In the genomic region with DNA sequence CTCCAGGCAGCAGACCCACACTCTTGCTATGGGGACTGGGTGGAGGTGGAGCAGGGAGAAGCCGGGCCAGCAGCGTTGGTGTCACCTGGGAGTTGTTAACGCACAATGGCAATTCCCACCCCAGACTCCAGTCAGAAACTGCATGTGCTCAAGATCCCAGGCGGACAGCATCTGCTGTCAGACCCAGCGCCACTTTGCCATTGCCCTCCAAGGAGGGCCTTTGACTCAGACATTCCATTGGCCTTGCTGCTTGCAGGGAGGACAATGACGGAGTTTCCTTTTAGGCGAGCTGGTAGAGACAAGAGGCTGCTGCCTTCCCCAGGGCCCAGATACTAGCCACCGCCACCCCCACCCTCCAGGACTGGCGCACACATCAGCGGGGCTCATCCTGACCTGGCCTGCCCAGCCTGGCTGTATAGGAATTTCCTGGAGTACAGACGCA, we compare ENCODE assay signal across 31 cellular contexts. TPM values are rescaled to one million over a fixed set of nuclear protein-coding genes. Genes with fewer than 3 reads are reported as not detected.
DNase-seq lines count a peak whose midpoint lies in the region; ATAC-seq, FAIRE-seq and TF ChIP-seq lines count a peak whose summit lies in the region.
"Had no signal": no experiment of that assay in that cellular context is flagged by ENCODE, and none has a peak within 500 bp of the region (broad histone marks: within the 10 kb centered on the region; RNA-seq: fewer than 3 reads in every experiment).

No MANE protein-coding gene starts in this region.

- no peak for TF ChIP-seq EP300 in SK-N-SH (IDR thresholded peaks at IDR 0.05; ENCODE audit: borderline replicate concordance in 1 of 2, low read depth in 1 of 2, low read length in 1 of 2)

- H3K79me2 ChIP-seq in SK-N-SH (ENCODE audit: insufficient read depth) = no peaks in the 10 kb centered on the region
- H3K79me2 ChIP-seq in endothelial cell of umbilical vein (ENCODE audit: control insufficient read depth, insufficient read depth, low read length) = no peaks in the 10 kb centered on the region
- H3K79me2 ChIP-seq in PC-9 (ENCODE audit: low read depth) = no peaks in the 10 kb centered on the region

- dilution Hi-C loops in endothelial cell of umbilical vein (cut with MboI; ENCODE audit: extremely low pct_ligation_motif_present, low sequenced_read_pairs) = no loop called here

- peaks cover 6% of the 10 kb centered on the region for H3K36me3 ChIP-seq in H7 (replicated peaks; ENCODE audit: control insufficient read depth, insufficient read depth, low read length)
- H3K36me3 ChIP-seq in SK-N-SH (replicated peaks in 1 of 2; ENCODE audit: control insufficient read depth in 1 of 2, insufficient read depth in 2 of 2, low read length in 1 of 2) = peaks cover 0 to 4% of the 10 kb centered on the region in 2 experiments
- H3K36me3 ChIP-seq in endothelial cell of umbilical vein (ENCODE audit: control insufficient read depth in 2 of 2, extremely low read depth in 1 of 2, insufficient read depth in 2 of 2, low read length in 2 of 2) = no peaks in the 10 kb centered on the region
- H3K36me3 ChIP-seq in CD8-positive, alpha-beta T cell (ENCODE audit: insufficient read depth, low read length) = peaks cover 8% of the 10 kb centered on the region
- H3K36me3 ChIP-seq in PC-9 (ENCODE audit: low read depth) = no peaks in the 10 kb centered on the region

- H3K27ac Mint-ChIP-seq in CD8-positive, alpha-beta T cell = no peak overlapping the region

- WGBS in SK-N-SH (ENCODE audit: low lambda C conversion rate) = 95% methylated on average over 11 of the region's 11 CpGs

- H3K4me1 ChIP-seq in SK-N-SH (ENCODE audit: control insufficient read depth in 1 of 2, insufficient read depth in 2 of 2, low read depth in 1 of 2, low read length in 1 of 2) = no peaks in the 10 kb centered on the region
- no peaks in the 10 kb centered on the region for H3K4me1 ChIP-seq in endothelial cell of umbilical vein (ENCODE audit: control insufficient read depth, extremely low read depth, insufficient read depth, low read length)
- H3K4me1 ChIP-seq in CD8-positive, alpha-beta T cell (ENCODE audit: insufficient read depth, low read length) = no peaks in the 10 kb centered on the region
- H3K4me1 ChIP-seq in PC-9 (replicated peaks; ENCODE audit: insufficient read depth) = no peaks in the 10 kb centered on the region

- H3K9me2 ChIP-seq in SK-N-SH (no peaks in the 10 kb centered on the region), PC-9 (ENCODE audit: insufficient read depth) (no peaks in the 10 kb centered on the region)

- FAIRE-seq in endothelial cell of umbilical vein (lab: Jason Lieb, UNC) = peak; percentile 4
- FAIRE-seq: G401.6 had no signal

- DNase-seq in H7 = peak; percentile 30
- DNase-seq in SK-N-SH = peak; percentile 20
- no peak for DNase-seq in endothelial cell of umbilical vein (ENCODE audit: low read depth, low spot score)
- peak; percentile 45 for DNase-seq in sciatic nerve (ENCODE audit: low spot score)
- DNase-seq in iPS-NIHi11 (ENCODE audit: low spot score) = no peak
- DNase-seq in CD8-positive, alpha-beta T cell = no peak
- DNase-seq in PC-9 = no peak
- DNase-seq: activated CD4-positive, alpha-beta T cell treated with anti-CD3 and anti-CD28 coated beads, Interleukin-2, amount 50 U/mL, for 4 hours; activated naive CD8-positive, alpha-beta T cell treated with anti-CD3 and anti-CD28 coated beads, Interleukin-2, amount 10 ng/mL, durations not matched to agents 7 days and 5 days; CD4-positive, alpha-beta memory T cell; DMS153; effector CD4-positive, alpha-beta T cell; erythroblast; left colon; naive thymus-derived CD4-positive, alpha-beta T cell; NCI-H1092 treated with DMSO at 0.1 percent for 48 hours; NCI-H1930; NCI-H2227 treated with DMSO at 0.1 percent for 48 hours; NCI-H748 treated with DMSO at 0.1 percent for 48 hours; spleen; stimulated activated CD4-positive, alpha-beta T cell treated with anti-CD3 and anti-CD28 coated beads, Interleukin-2, amount 100 ng/mL, for 48 hours; T-helper 9 cell had no signal

- intact Hi-C loops in endothelial cell of umbilical vein (cut with micrococcal nuclease) (no loop called here), sciatic nerve (cut with DNase I) (no loop called here), PC-9 (cut with micrococcal nuclease; ENCODE audit: unreplicated experiment) (no loop called here)
- intact Hi-C loops in CD8-positive, alpha-beta T cell (cut with DNase I, micrococcal nuclease) = no loop called here

- no peak overlapping the region for H3K27ac ChIP-seq in SK-N-SH (ENCODE audit: low read depth in 2 of 2, low read length in 1 of 2)
- H3K27ac ChIP-seq in endothelial cell of umbilical vein (ENCODE audit: insufficient read depth, low read depth, low read length) = no peak overlapping the region
- H3K27ac ChIP-seq in CD8-positive, alpha-beta T cell (ENCODE audit: low read depth, low read length) = no peak overlapping the region
- no peak overlapping the region for H3K27ac ChIP-seq in PC-9
- H3K27ac ChIP-seq: GM23248, RWPE1, SK-N-MC, spleen had no signal

- POLR2A ChIA-PET in SK-N-SH (lab: Yijun Ruan, JAX) (no interaction called here), endothelial cell of umbilical vein (lab: Charles Lee) (no interaction called here), PC-9 (lab: Charles Lee; ENCODE audit: unreplicated experiment) (interaction anchor here (0.6 kb wide), 1 partner anchor 60 kb away, joined by 3 read pairs; no protein-coding TSS in a partner anchor)
- POLR2A ChIA-PET in CD8-positive, alpha-beta T cell (lab: Charles Lee) = interaction anchor here (0.8 kb wide), 1 partner anchor 36 kb away, joined by 3 read pairs; no protein-coding TSS in a partner anchor

- H3K27me3 ChIP-seq in H7 (ENCODE audit: control insufficient read depth, insufficient read depth, low read length) = no peaks in the 10 kb centered on the region
- no peaks in the 10 kb centered on the region for H3K27me3 ChIP-seq in SK-N-SH (ENCODE audit: insufficient read depth)
- no peaks in the 10 kb centered on the region for H3K27me3 ChIP-seq in endothelial cell of umbilical vein (ENCODE audit: control insufficient read depth in 2 of 2, insufficient read depth in 2 of 2, low read length in 2 of 2)
- H3K27me3 ChIP-seq in CD8-positive, alpha-beta T cell (ENCODE audit: insufficient read depth, low read length) = no peaks in the 10 kb centered on the region
- no peaks in the 10 kb centered on the region for H3K27me3 ChIP-seq in PC-9 (ENCODE audit: insufficient read depth, low read depth)
- H3K27me3 ChIP-seq: spleen had no signal

- H2AFZ ChIP-seq in SK-N-SH (ENCODE audit: low read depth) = no peak overlapping the region
- no peak overlapping the region for H2AFZ ChIP-seq in endothelial cell of umbilical vein (ENCODE audit: low read depth, low read length)
- no peak overlapping the region for H2AFZ ChIP-seq in PC-9
- H2AFZ ChIP-seq: GM23248 had no signal

- CTCF ChIA-PET in SK-N-SH (lab: Yijun Ruan, JAX) (interaction anchor here (0.7 to 2.8 kb wide), 3 partner anchors 8 to 58 kb away, joined by 3 to 8 read pairs (median 5); no protein-coding TSS in a partner anchor), endothelial cell of umbilical vein (lab: Charles Lee) (interaction anchor here (1.7 kb wide), 1 partner anchor 8 kb away, joined by 4 read pairs; a partner anchor contains a TSS), PC-9 (lab: Charles Lee) (interaction anchor here (0.6 to 0.7 kb wide), 2 partner anchors 34 to 342 kb away, joined by 3 to 4 read pairs; no protein-coding TSS in a partner anchor)
- CTCF ChIA-PET in CD8-positive, alpha-beta T cell (lab: Charles Lee) = no interaction called here

- TF ChIP-seq CTCF in SK-N-SH (IDR thresholded peaks at IDR 0.05) = no peak
- no peak for TF ChIP-seq CTCF in endothelial cell of umbilical vein (IDR thresholded peaks at IDR 0.05; ENCODE audit: extremely low read depth in 1 of 2, insufficient read depth in 1 of 2, low read depth in 1 of 2, low read length in 2 of 2)
- TF ChIP-seq CTCF in CD8-positive, alpha-beta T cell (IDR thresholded peaks at IDR 0.05) = no peak
- no peak for TF ChIP-seq CTCF in PC-9 (conservative IDR thresholded peaks at IDR 0.05)

- no peak overlapping the region for H3K4me3 Mint-ChIP-seq in CD8-positive, alpha-beta T cell
- H3K4me3 Mint-ChIP-seq: activated naive CD8-positive, alpha-beta T cell treated with anti-CD3 and anti-CD28 coated beads, Interleukin-2, amount 10 ng/mL, durations not matched to agents 7 days and 5 days; brain; CD4-positive, alpha-beta memory T cell; naive thymus-derived CD4-positive, alpha-beta T cell; stimulated activated memory B cell treated with anti-CD40 and anti-IgM and Interleukin-4, amounts not matched to agents 10 μg/mL and 1 μg/mL and 100 μg/mL, for 72 hours had no signal

- peaks cover 4% of the 10 kb centered on the region for H3K4me1 Mint-ChIP-seq in CD8-positive, alpha-beta T cell (ENCODE audit: low read depth)

- no peak for TF ChIP-seq RAD21 in SK-N-SH (IDR thresholded peaks at IDR 0.05; ENCODE audit: low read length)

- no peak overlapping the region for H3K9ac ChIP-seq in SK-N-SH
- no peak overlapping the region for H3K9ac ChIP-seq in endothelial cell of umbilical vein (replicated peaks; ENCODE audit: extremely low read depth, insufficient read depth, low read length)
- H3K9ac ChIP-seq: GM23248 had no signal

- no peak overlapping the region for H3K4me2 ChIP-seq in SK-N-SH
- H3K4me2 ChIP-seq in endothelial cell of umbilical vein (ENCODE audit: insufficient read depth, low read length) = no peak overlapping the region
- no peak overlapping the region for H3K4me2 ChIP-seq in PC-9

- no peaks in the 10 kb centered on the region for H3K9me1 ChIP-seq in endothelial cell of umbilical vein (replicated peaks; ENCODE audit: control insufficient read depth, extremely low read depth, insufficient read depth, low read length)

- H4K20me1 ChIP-seq in SK-N-SH (ENCODE audit: insufficient read depth) (no peaks in the 10 kb centered on the region), endothelial cell of umbilical vein (replicated peaks; ENCODE audit: control insufficient read depth, extremely low read depth, insufficient read depth, low read length) (no peaks in the 10 kb centered on the region), PC-9 (ENCODE audit: insufficient read depth) (no peaks in the 10 kb centered on the region)

- H3K9me3 Mint-ChIP-seq in CD8-positive, alpha-beta T cell = no peaks in the 10 kb centered on the region
- H3K9me3 Mint-ChIP-seq: activated naive CD8-positive, alpha-beta T cell treated with anti-CD3 and anti-CD28 coated beads, Interleukin-2, amount 10 ng/mL, durations not matched to agents 7 days and 5 days; brain; CD4-positive, alpha-beta memory T cell; naive thymus-derived CD4-positive, alpha-beta T cell; stimulated activated memory B cell treated with anti-CD40 and anti-IgM and Interleukin-4, amounts not matched to agents 10 μg/mL and 1 μg/mL and 100 μg/mL, for 72 hours had no signal

- no peak for ATAC-seq in sciatic nerve
- ATAC-seq in CD8-positive, alpha-beta T cell = no peak
- ATAC-seq: left colon; naive thymus-derived CD4-positive, alpha-beta T cell; stimulated activated memory B cell treated with anti-CD40 and anti-IgM and Interleukin-4, amounts not matched to agents 10 μg/mL and 1 μg/mL and 100 μg/mL, for 72 hours had no signal

- no TSS peak for BruUV-seq in endothelial cell of umbilical vein (replicated peaks; lab: Mats Ljungman, UMichigan)
- no TSS peak for BruUV-seq in PC-9 (replicated peaks; lab: Mats Ljungman, UMichigan)

- H3K36me3 Mint-ChIP-seq in CD8-positive, alpha-beta T cell = peaks cover 36% of the 10 kb centered on the region

- H3K27me3 Mint-ChIP-seq in CD8-positive, alpha-beta T cell (ENCODE audit: low read depth) = no peaks in the 10 kb centered on the region
- H3K27me3 Mint-ChIP-seq: activated naive CD8-positive, alpha-beta T cell treated with anti-CD3 and anti-CD28 coated beads, Interleukin-2, amount 10 ng/mL, durations not matched to agents 7 days and 5 days; CD4-positive, alpha-beta memory T cell; naive thymus-derived CD4-positive, alpha-beta T cell; stimulated activated memory B cell treated with anti-CD40 and anti-IgM and Interleukin-4, amounts not matched to agents 10 μg/mL and 1 μg/mL and 100 μg/mL, for 72 hours had no signal

- H3K9me3 ChIP-seq in SK-N-SH = no peaks in the 10 kb centered on the region
- no peaks in the 10 kb centered on the region for H3K9me3 ChIP-seq in endothelial cell of umbilical vein (replicated peaks; ENCODE audit: control insufficient read depth, insufficient read depth, low read length)
- no peaks in the 10 kb centered on the region for H3K9me3 ChIP-seq in CD8-positive, alpha-beta T cell (ENCODE audit: low read length)
- no peaks in the 10 kb centered on the region for H3K9me3 ChIP-seq in PC-9 (ENCODE audit: insufficient read depth, low read depth)
- H3K9me3 ChIP-seq: spleen had no signal

- no peak for TF ChIP-seq POLR2A in endothelial cell of umbilical vein (IDR thresholded peaks at IDR 0.05; ENCODE audit: low read depth, low read length)

- H3F3A ChIP-seq in SK-N-SH (replicated peaks; ENCODE audit: insufficient read depth) (no peaks in the 10 kb centered on the region), PC-9 (ENCODE audit: insufficient read depth, low read depth) (no peaks in the 10 kb centered on the region)

- H3K4me3 ChIP-seq in H7 (ENCODE audit: insufficient read depth, low read depth, low read length) (no peak overlapping the region), SK-N-SH (ENCODE audit: low read depth in 2 of 2, low read length in 1 of 2) (no peak overlapping the region), endothelial cell of umbilical vein (replicated peaks in 1 of 3; ENCODE audit: insufficient read depth in 1 of 3, low read depth in 1 of 3, low read length in 3 of 3) (no peak overlapping the region), PC-9 (no peak overlapping the region)
- no peak overlapping the region for H3K4me3 ChIP-seq in CD8-positive, alpha-beta T cell (ENCODE audit: low read depth, low read length)
- H3K4me3 ChIP-seq: GM23248, SK-N-MC, spleen had no signal

RNA-seq across cellular contexts. Expression of gene ZNF775, which starts 34.5 kb away (rescaled TPM):
- 44.2 and 56.7 TPM in 2 replicates for total RNA-seq in H7 (2014; rRNA removed; shearing (Covaris generic))
- 4.6 and 5.0 TPM in 2 replicates for polyA plus RNA-seq in SK-N-SH (2012; rRNA removed)
- polyA plus RNA-seq in SK-N-SH (2012; cell fraction: cytosol; rRNA removed) = 2.3 and 3.7 TPM in 2 replicates
- polyA plus RNA-seq in SK-N-SH (2012; cell fraction: nucleus; rRNA removed) = 6.9 and 9.8 TPM in 2 replicates
- total RNA-seq in endothelial cell of umbilical vein = 8.3 and 9.7 TPM in 2 replicates
- 5.8 and 7.4 TPM in 2 replicates for polyA plus RNA-seq in endothelial cell of umbilical vein
- polyA plus RNA-seq in endothelial cell of umbilical vein (2011; cell fraction: cytosol; rRNA removed) = 2.6 and 4.3 TPM in 2 replicates
- polyA plus RNA-seq in endothelial cell of umbilical vein (2011; cell fraction: nucleus; rRNA removed) = 2.7 and 3.0 TPM in 2 replicates
- 3.6 and 5.0 TPM in 2 replicates for polyA plus RNA-seq in endothelial cell of umbilical vein (2012)
- polyA minus RNA-seq in endothelial cell of umbilical vein = 2.3 and 3.7 TPM in 2 replicates
- polyA minus RNA-seq in endothelial cell of umbilical vein (2011; cell fraction: cytosol; rRNA and poly(A)+ RNA removed) = 1.0 TPM
- polyA minus RNA-seq in endothelial cell of umbilical vein (2011; cell fraction: nucleus; rRNA and poly(A)+ RNA removed) = 0.58 and 2.4 TPM in 2 replicates
- total RNA-seq in sciatic nerve = 11.1 TPM
- total RNA-seq in CD8-positive, alpha-beta T cell = under 1 TPM; 0.33 to 0.58 TPM
- total RNA-seq in PC-9 (2021) = 3.1 and 3.4 TPM in 2 replicates

RNA-seq across cellular contexts. Expression of gene GIMAP8, which starts 36.8 kb away (rescaled TPM):
- not detected in 2 replicates for total RNA-seq in H7 (2014; rRNA removed; shearing (Covaris generic))
- polyA plus RNA-seq in SK-N-SH (2012; rRNA removed) (not detected in 2 replicates), endothelial cell of umbilical vein (25.3 and 32.2 TPM in 2 replicates)
- polyA plus RNA-seq in SK-N-SH (2012; cell fraction: cytosol; rRNA removed) = not detected in 2 replicates
- polyA plus RNA-seq in SK-N-SH (2012; cell fraction: nucleus; rRNA removed) = 0.01 TPM in 1 of 2 replicates, not detected in the other
- total RNA-seq in endothelial cell of umbilical vein (67.5 and 71.8 TPM in 2 replicates), sciatic nerve (22.4 TPM), PC-9 (2021) (not detected in 2 replicates)
- polyA plus RNA-seq in endothelial cell of umbilical vein (2011; cell fraction: cytosol; rRNA removed) = 36.2 and 42.4 TPM in 2 replicates
- 51.4 and 53.1 TPM in 2 replicates for polyA plus RNA-seq in endothelial cell of umbilical vein (2011; cell fraction: nucleus; rRNA removed)
- 23.3 and 30.6 TPM in 2 replicates for polyA plus RNA-seq in endothelial cell of umbilical vein (2012)
- 61.1 and 65.6 TPM in 2 replicates for polyA minus RNA-seq in endothelial cell of umbilical vein
- not detected for polyA minus RNA-seq in endothelial cell of umbilical vein (2011; cell fraction: cytosol; rRNA and poly(A)+ RNA removed)
- 31.7 and 33.7 TPM in 2 replicates for polyA minus RNA-seq in endothelial cell of umbilical vein (2011; cell fraction: nucleus; rRNA and poly(A)+ RNA removed)
- 1 to 10 TPM; 2.0 to 2.5 TPM for total RNA-seq in CD8-positive, alpha-beta T cell
- total RNA-seq: fibroblast of villous mesenchyme, GM23248, LHCN-M2, osteocyte had no signal
- polyA plus RNA-seq: GM23248 had no signal

RNA-seq across cellular contexts. Expression of gene REPIN1, which starts 45.0 kb away (rescaled TPM):
- 149 and 155 TPM in 2 replicates for total RNA-seq in H7 (2014; rRNA removed; shearing (Covaris generic))
- polyA plus RNA-seq in SK-N-SH (2012; rRNA removed) (87.5 and 91.6 TPM in 2 replicates), endothelial cell of umbilical vein (108 and 116 TPM in 2 replicates)
- 49.6 and 70.3 TPM in 2 replicates for polyA plus RNA-seq in SK-N-SH (2012; cell fraction: cytosol; rRNA removed)
- 254 and 314 TPM in 2 replicates for polyA plus RNA-seq in SK-N-SH (2012; cell fraction: nucleus; rRNA removed)
- total RNA-seq in endothelial cell of umbilical vein (139 and 140 TPM in 2 replicates), sciatic nerve (54.0 TPM), PC-9 (2021) (172 and 174 TPM in 2 replicates)
- polyA plus RNA-seq in endothelial cell of umbilical vein (2011; cell fraction: cytosol; rRNA removed) = 75.8 and 97.4 TPM in 2 replicates
- 109 and 118 TPM in 2 replicates for polyA plus RNA-seq in endothelial cell of umbilical vein (2011; cell fraction: nucleus; rRNA removed)
- polyA plus RNA-seq in endothelial cell of umbilical vein (2012) = 79.2 and 83.8 TPM in 2 replicates
- 62.8 and 65.7 TPM in 2 replicates for polyA minus RNA-seq in endothelial cell of umbilical vein
- polyA minus RNA-seq in endothelial cell of umbilical vein (2011; cell fraction: cytosol; rRNA and poly(A)+ RNA removed) = 54.0 TPM
- 37.4 and 48.4 TPM in 2 replicates for polyA minus RNA-seq in endothelial cell of umbilical vein (2011; cell fraction: nucleus; rRNA and poly(A)+ RNA removed)
- total RNA-seq in CD8-positive, alpha-beta T cell = 10 to 100 TPM; 54.0 to 54.1 TPM

Comparison
In these comparisons a context has a peak if more than half of its experiments do, and no peak if none do; other contexts are left out.
1. DNase-seq: peak in H7 (single experiment), SK-N-SH (single experiment) and sciatic nerve (single experiment); none in endothelial cell of umbilical vein (single experiment), iPS-NIHi11 (single experiment), CD8-positive, alpha-beta T cell (0 of 7) and PC-9 (0 of 2).
2. POLR2A ChIA-PET loops: an anchor here in CD8-positive, alpha-beta T cell (0.8 kb wide) and PC-9 (0.6 kb wide); none called in SK-N-SH and endothelial cell of umbilical vein.